ENCODE assay signal across 17 cellular contexts in genomic region chr6:85348643-85349042, GRCh38.
DNase-seq lines count a peak whose midpoint lies in the region; ATAC-seq, FAIRE-seq and TF ChIP-seq lines count a peak whose summit lies in the region.
"Had no signal": no experiment of that assay in that cellular context is flagged by ENCODE, and none has a peak within 500 bp of the region (broad histone marks: within the 10 kb centered on the region; RNA-seq: fewer than 3 reads in every experiment).

No MANE protein-coding gene starts in this region.

- no peaks in the 10 kb centered on the region for H3K36me3 ChIP-seq in HepG2 (replicated peaks in 1 of 2; ENCODE audit: control insufficient read depth in 1 of 2, insufficient read depth in 2 of 2, low read length in 2 of 2)
- H3K36me3 ChIP-seq in right lobe of liver = no peaks in the 10 kb centered on the region
- no peaks in the 10 kb centered on the region for H3K36me3 ChIP-seq in SU-DHL-6 (ENCODE audit: low read length)
- H3K36me3 ChIP-seq in keratinocyte (ENCODE audit: control insufficient read depth in 2 of 2, extremely low read depth in 1 of 2, insufficient read depth in 2 of 2, low read length in 2 of 2) = no peaks in the 10 kb centered on the region
- H3K36me3 ChIP-seq in heart right ventricle = no peaks in the 10 kb centered on the region
- H3K36me3 ChIP-seq: SJSA1 had no signal

- H3K4me3 ChIP-seq in HepG2 (replicated peaks in 1 of 3; ENCODE audit: insufficient read depth in 1 of 3, low read depth in 2 of 3, low read length in 3 of 3) = no peak overlapping the region
- H3K4me3 ChIP-seq in right lobe of liver = no peak overlapping the region
- no peak overlapping the region for H3K4me3 ChIP-seq in SU-DHL-6 (ENCODE audit: insufficient read depth, low read length, poor library complexity, severe bottlenecking)
- no peak overlapping the region for H3K4me3 ChIP-seq in keratinocyte (ENCODE audit: control insufficient read depth in 2 of 3, extremely low read depth in 1 of 3, insufficient read depth in 2 of 3, low read depth in 1 of 3, low read length in 3 of 3)
- no peak overlapping the region for H3K4me3 ChIP-seq in heart right ventricle
- H3K4me3 ChIP-seq: SJSA1 had no signal

- H3K27me3 ChIP-seq in HepG2 (ENCODE audit: control insufficient read depth in 1 of 2, insufficient read depth in 2 of 2, low read length in 2 of 2) (no peaks in the 10 kb centered on the region; a peak in 3 of 5 replicates), right lobe of liver (no peaks in the 10 kb centered on the region), SU-DHL-6 (ENCODE audit: low read length) (no peaks in the 10 kb centered on the region), keratinocyte (ENCODE audit: control insufficient read depth, extremely low read depth, insufficient read depth, low read length) (no peaks in the 10 kb centered on the region), heart right ventricle (peaks cover 0 to 3% (median 0%) of the 10 kb centered on the region in 7 donors)
- H3K27me3 ChIP-seq: SJSA1 had no signal

- no peak overlapping the region for H3K9ac ChIP-seq in HepG2 (ENCODE audit: insufficient read depth, low read depth, low read length)
- H3K9ac ChIP-seq in SU-DHL-6 (ENCODE audit: low read length) = no peak overlapping the region
- no peak overlapping the region for H3K9ac ChIP-seq in keratinocyte (ENCODE audit: control insufficient read depth, extremely low read depth, insufficient read depth, low read length)

- CTCF ChIA-PET in HepG2 (lab: Yijun Ruan, JAX; ENCODE audit: low intra/inter-chr PET ratio, low total read pairs) = no interaction called here

- H3K79me2 ChIP-seq in HepG2 (ENCODE audit: insufficient read depth, low read length) (no peaks in the 10 kb centered on the region), SU-DHL-6 (ENCODE audit: insufficient read depth, low read length) (no peaks in the 10 kb centered on the region), keratinocyte (ENCODE audit: control insufficient read depth, insufficient read depth, low read length) (no peaks in the 10 kb centered on the region)

- TF ChIP-seq EP300 in HepG2 (IDR thresholded peaks at IDR 0.05; ENCODE audit: low read depth in 2 of 2, low read length in 2 of 2) (no peak), HepG2 (CRISPR knock-in tag; IDR thresholded peaks at IDR 0.05; ENCODE audit: borderline replicate concordance) (no peak)

- no peak for FAIRE-seq in HepG2 (lab: Jason Lieb, UNC)
- FAIRE-seq in keratinocyte (lab: Jason Lieb, UNC) = peak; percentile 17

- no peaks in the 10 kb centered on the region for H3K9me2 ChIP-seq in SU-DHL-6 (replicated peaks; ENCODE audit: insufficient read depth, low read length)

- TF ChIP-seq RAD21 in HepG2 (CRISPR knock-in tag; IDR thresholded peaks at IDR 0.05) = no peak

- TF ChIP-seq POLR2A in HepG2 (IDR thresholded peaks at IDR 0.05; ENCODE audit: insufficient read depth in 1 of 2, low read depth in 2 of 2, low read length in 2 of 2) (no peak), right lobe of liver (IDR thresholded peaks at IDR 0.05) (no peak)

- H3K4me2 ChIP-seq in HepG2 (ENCODE audit: low read depth, low read length) = no peak overlapping the region
- H3K4me2 ChIP-seq in SU-DHL-6 (ENCODE audit: low read depth, low read length, poor library complexity, severe bottlenecking) = no peak overlapping the region
- H3K4me2 ChIP-seq in keratinocyte (ENCODE audit: control insufficient read depth, extremely low read depth, insufficient read depth, low read depth, low read length) = no peak overlapping the region

- in situ Hi-C loops in HepG2 (cut with HindIII; ENCODE audit: extremely low pct_ligation_motif_present, low pct_unique_long_range_greater_than_20kb) = no loop called here

- no peak overlapping the region for H3K27ac ChIP-seq in HepG2 (ENCODE audit: extremely low read length, insufficient read depth, low read length)
- H3K27ac ChIP-seq in right lobe of liver = no peak overlapping the region
- no peak overlapping the region for H3K27ac ChIP-seq in SU-DHL-6 (ENCODE audit: low read depth, low read length)
- no peak overlapping the region for H3K27ac ChIP-seq in keratinocyte (ENCODE audit: control insufficient read depth, insufficient read depth, low read length)
- no peak overlapping the region for H3K27ac ChIP-seq in heart right ventricle
- no peak overlapping the region for H3K27ac ChIP-seq in caudate nucleus (ENCODE audit: low read depth, low read length)
- H3K27ac ChIP-seq: SJSA1 had no signal

- no peaks in the 10 kb centered on the region for H3F3A ChIP-seq in SU-DHL-6 (ENCODE audit: insufficient read depth)

- no peak overlapping the region for H2AFZ ChIP-seq in HepG2 (ENCODE audit: low read length)
- no peak overlapping the region for H2AFZ ChIP-seq in SU-DHL-6 (ENCODE audit: low read depth, low read length, severe bottlenecking)
- no peak overlapping the region for H2AFZ ChIP-seq in keratinocyte (ENCODE audit: control insufficient read depth, low read length)

- TF ChIP-seq CTCF in HepG2 (CRISPR knock-in tag; IDR thresholded peaks at IDR 0.05) = peak; percentile 37
- TF ChIP-seq CTCF in right lobe of liver (IDR thresholded peaks at IDR 0.05) = no peak
- TF ChIP-seq CTCF in SU-DHL-6 (IDR thresholded peaks at IDR 0.05; ENCODE audit: insufficient read depth, low read length, poor library complexity, severe bottlenecking) = peak; percentile 54
- TF ChIP-seq CTCF in keratinocyte (optimal IDR thresholded peaks at IDR 0.05 in 1 of 3, IDR thresholded peaks at IDR 0.05 in 1 of 3, conservative IDR thresholded peaks at IDR 0.05 in 1 of 3; ENCODE audit: extremely low read depth in 1 of 3, insufficient read depth in 2 of 3, low read length in 3 of 3) = peak in 2 of 3 experiments; percentile 63 to 67
- TF ChIP-seq CTCF in heart right ventricle (IDR thresholded peaks at IDR 0.05) = peak in 1 of 9 donors; percentile 49

- dilution Hi-C loops in keratinocyte (cut with MboI; ENCODE audit: extremely low pct_ligation_motif_present, low sequenced_read_pairs) = no loop called here

- no peaks in the 10 kb centered on the region for H3K4me1 ChIP-seq in HepG2 (ENCODE audit: insufficient read depth, low read length)
- no peaks in the 10 kb centered on the region for H3K4me1 ChIP-seq in right lobe of liver
- peaks cover 21% of the 10 kb centered on the region for H3K4me1 ChIP-seq in keratinocyte (ENCODE audit: control insufficient read depth, extremely low read depth, insufficient read depth, low read length)
- H3K4me1 ChIP-seq in heart right ventricle = no peaks in the 10 kb centered on the region
- H3K4me1 ChIP-seq: SJSA1 had no signal

- POLR2A ChIA-PET in HepG2 (lab: Yijun Ruan, JAX) = no interaction called here

- H4K20me1 ChIP-seq in HepG2 (ENCODE audit: insufficient read depth, low read length) (no peaks in the 10 kb centered on the region), SU-DHL-6 (ENCODE audit: low read depth, low read length) (no peaks in the 10 kb centered on the region), keratinocyte (ENCODE audit: control insufficient read depth, extremely low read depth, insufficient read depth, low read length) (no peaks in the 10 kb centered on the region)

- BruUV-seq in HepG2 (replicated peaks; lab: Mats Ljungman, UMichigan) = no TSS peak

- 41% methylated on average over 5 of the region's 5 CpGs for WGBS in HepG2 (ENCODE audit: low lambda C conversion rate)
- WGBS in right lobe of liver (ENCODE audit: insufficient coverage, low coverage, low lambda C conversion rate, missing lambda C conversion rate) = 74% methylated on average over 4 of the region's 5 CpGs
- 75 to 92% methylated on average over 5 of the region's 5 CpGs for WGBS in heart right ventricle, 2 donors

- H3K9me3 ChIP-seq in HepG2 (ENCODE audit: low read length) = no peaks in the 10 kb centered on the region
- no peaks in the 10 kb centered on the region for H3K9me3 ChIP-seq in right lobe of liver
- H3K9me3 ChIP-seq in SU-DHL-6 (ENCODE audit: insufficient read depth, low read length) = no peaks in the 10 kb centered on the region
- H3K9me3 ChIP-seq in keratinocyte (ENCODE audit: control insufficient read depth, low read depth, low read length) = no peaks in the 10 kb centered on the region
- no peaks in the 10 kb centered on the region for H3K9me3 ChIP-seq in heart right ventricle
- H3K9me3 ChIP-seq: SJSA1 had no signal

- intact Hi-C loops in HepG2 (cut with micrococcal nuclease; ENCODE audit: unreplicated experiment) (no loop called here), right lobe of liver (cut with DNase I) (no loop called here), heart right ventricle (cut with DNase I) (no loop called here)

- DNase-seq in HepG2 (ENCODE audit: low spot score) (no peak), right lobe of liver (no peak), keratinocyte (ENCODE audit: low read depth, low spot score) (no peak), heart right ventricle (no peak), caudate nucleus (lab: John Stamatoyannopoulos, UW) (no peak), kidney glomerular epithelial cell (lab: John Stamatoyannopoulos, UW) (no peak)
- DNase-seq: CD4-positive, alpha-beta memory T cell; DMS 273 treated with DMSO at 0.1 percent for 48 hours; H7; IMR-90; NCI-H1436; NCI-H2029 treated with DMSO at 0.1 percent for 48 hours; NCI-H524; RPMI8226 had no signal

- ATAC-seq in HepG2 (no peak), right lobe of liver (no peak), heart right ventricle (no peak), HG02870 (IDR thresholded peaks at IDR 0.05; ENCODE audit: unreplicated experiment) (no peak)

- no peaks in the 10 kb centered on the region for H3K9me1 ChIP-seq in keratinocyte (ENCODE audit: control insufficient read depth, extremely low read depth, insufficient read depth, low read length)

TF ChIP-seq in HepG2, 621 proteins besides CTCF, POLR2A, EP300 and RAD21:
- 0 out of 2 replicates have a peak, but pooled peaks have one; percentile 6 for TF ChIP-seq STAG1 (CRISPR knock-in tag; IDR thresholded peaks at IDR 0.05)
- no peak for TF ChIP-seq RARA (CRISPR knock-in tag; IDR thresholded peaks at IDR 0.05)

Comparison
In these comparisons a context has a peak if more than half of its experiments do, and no peak if none do; other contexts are left out.
1. CTCF ChIP-seq: peak in HepG2 (single experiment), SU-DHL-6 (single experiment) and keratinocyte (2 of 3); none in right lobe of liver (0 of 4).